ENCODE assay signal across 10 cellular contexts in genomic region chr19:1019616-1019961, GRCh38. TPM values are rescaled to one million over a fixed set of nuclear protein-coding genes. Genes with fewer than 3 reads are reported as not detected.
DNase-seq lines count a peak whose midpoint lies in the region; ATAC-seq and TF ChIP-seq lines count a peak whose summit lies in the region.
"Had no signal": no experiment of that assay in that cellular context is flagged by ENCODE, and none has a peak within 500 bp of the region (broad histone marks: within the 10 kb centered on the region; RNA-seq: fewer than 3 reads in every experiment).

No MANE protein-coding gene starts in this region.

- H3K4me1 Mint-ChIP-seq in activated naive CD4-positive, alpha-beta T cell treated with anti-CD3 and anti-CD28 coated beads for 36 hours (ENCODE audit: low read depth), result peaks cover 43% of the 10 kb centered on the region

- H3K4me3 Mint-ChIP-seq in activated naive CD4-positive, alpha-beta T cell treated with anti-CD3 and anti-CD28 coated beads for 36 hours, result peak overlapping the region; percentile 95

- peak overlapping the region; percentile 83 for H3K27ac Mint-ChIP-seq in activated naive CD4-positive, alpha-beta T cell treated with anti-CD3 and anti-CD28 coated beads for 36 hours

- TF ChIP-seq CTCF in body of pancreas (IDR thresholded peaks at IDR 0.05), result no peak
- TF ChIP-seq CTCF in upper lobe of left lung (IDR thresholded peaks at IDR 0.05), result no peak

- WGBS in body of pancreas, 2 donors, result 38% methylated on average over 18 of the region's 18 CpGs; no CpG with 5 or more reads in 1 of the 2 donors
- 86% methylated on average over 18 of the region's 18 CpGs for WGBS in mesenchymal stem cell
- no CpG with 5 or more reads among the region's 18 CpGs for WGBS in upper lobe of left lung, 2 donors

- no peak for DNase-seq in activated naive CD4-positive, alpha-beta T cell treated with anti-CD3 and anti-CD28 coated beads for 36 hours
- DNase-seq in activated naive CD4-positive, alpha-beta T cell treated with anti-CD3 and anti-CD28 coated beads, Interleukin-2, amount 50 U/mL, for 16 hours, result no peak
- DNase-seq in body of pancreas (no peak), mesenchymal stem cell (no peak), upper lobe of left lung (peak in 1 of 2 donors; percentile 84), GM19238 (ENCODE audit: insufficient read length, low spot score) (no peak)
- DNase-seq: activated effector memory CD4-positive, alpha-beta T cell treated with Interleukin-2 at 50 U/mL for 16 hours had no signal

- H3K9me3 Mint-ChIP-seq in activated naive CD4-positive, alpha-beta T cell treated with anti-CD3 and anti-CD28 coated beads for 36 hours, result no peaks in the 10 kb centered on the region

- peak overlapping the region; percentile 90 for H3K9ac ChIP-seq in mesenchymal stem cell (ENCODE audit: low read length)

- H3K18ac ChIP-seq in mesenchymal stem cell (ENCODE audit: low read depth in 1 of 2, low read length in 2 of 2), result no peak overlapping the region

- H3K27ac ChIP-seq in body of pancreas (peak overlapping the region in 3 of 4 donors; percentile 81 to 97 (median 95)), mesenchymal stem cell (ENCODE audit: low read length, poor library complexity, severe bottlenecking) (no peak overlapping the region), upper lobe of left lung (peak overlapping the region; percentile 29 to 96 (median 94))

- no peak overlapping the region for H2AK5ac ChIP-seq in mesenchymal stem cell (ENCODE audit: low read length, severe bottlenecking)

- no peaks in the 10 kb centered on the region for H3K79me1 ChIP-seq in mesenchymal stem cell (replicated peaks; ENCODE audit: low read length, poor library complexity, severe bottlenecking)

- H2BK12ac ChIP-seq in mesenchymal stem cell (ENCODE audit: low read length in 2 of 2), result no peak overlapping the region

- no peak for TF ChIP-seq POLR2A in body of pancreas (IDR thresholded peaks at IDR 0.05)
- no peak for TF ChIP-seq POLR2A in upper lobe of left lung (IDR thresholded peaks at IDR 0.05)

- H3K9me3 ChIP-seq in body of pancreas (no peaks in the 10 kb centered on the region), mesenchymal stem cell (ENCODE audit: control insufficient read depth, low read length) (no peaks in the 10 kb centered on the region), upper lobe of left lung (no peaks in the 10 kb centered on the region)

- H3K36me3 ChIP-seq in body of pancreas (replicated peaks in 1 of 2; ENCODE audit: insufficient read depth in 1 of 2, low read depth in 2 of 2) (no peaks in the 10 kb centered on the region), mesenchymal stem cell (ENCODE audit: control insufficient read depth in 1 of 2, insufficient read depth in 2 of 2, low read depth in 1 of 2, low read length in 2 of 2) (peaks cover 0 to 35% of the 10 kb centered on the region in 2 experiments), upper lobe of left lung (peaks cover 0 to 6% (median 2%) of the 10 kb centered on the region in 4 donors)

- H3K4ac ChIP-seq in mesenchymal stem cell (ENCODE audit: low read depth in 1 of 2, low read length in 2 of 2), result no peak overlapping the region

- H2BK5ac ChIP-seq in mesenchymal stem cell (ENCODE audit: low read depth, low read length, poor library complexity, severe bottlenecking), result no peak overlapping the region

- H3K27me3 ChIP-seq in body of pancreas, result no peaks in the 10 kb centered on the region
- H3K27me3 ChIP-seq in mesenchymal stem cell (ENCODE audit: control insufficient read depth in 1 of 2, insufficient read depth in 1 of 2, low read length in 2 of 2), result no peaks in the 10 kb centered on the region
- H3K27me3 ChIP-seq in upper lobe of left lung, result no peaks in the 10 kb centered on the region

- no peak overlapping the region for H2BK15ac ChIP-seq in mesenchymal stem cell (ENCODE audit: low read depth, poor library complexity, severe bottlenecking)

- H3K4me3 ChIP-seq in body of pancreas (peak overlapping the region; percentile 63 to 77), mesenchymal stem cell (ENCODE audit: insufficient read depth in 1 of 2, low read depth in 1 of 2, low read length in 2 of 2) (peak overlapping the region; percentile 73 to 96), upper lobe of left lung (peak overlapping the region; percentile 78 to 99 (median 97))

- intact Hi-C loops in activated naive CD4-positive, alpha-beta T cell treated with anti-CD3 and anti-CD28 coated beads for 36 hours (cut with micrococcal nuclease), result no loop called here
- intact Hi-C loops in body of pancreas (cut with DNase I), result no loop called here

- no peak for TF ChIP-seq EP300 in upper lobe of left lung (IDR thresholded peaks at IDR 0.05)

- H3K23ac ChIP-seq in mesenchymal stem cell (ENCODE audit: low read length in 2 of 2), result peak overlapping the region in 1 of 2 experiments; percentile 46

- H2BK120ac ChIP-seq in mesenchymal stem cell (ENCODE audit: low read depth, low read length), result no peak overlapping the region

- H4K91ac ChIP-seq in mesenchymal stem cell (ENCODE audit: low read length), result no peak overlapping the region

- ATAC-seq in body of pancreas, result no peak
- no peak for ATAC-seq in upper lobe of left lung (ENCODE audit: low FRiP score in 2 of 2)
- no peak for ATAC-seq in HG02623 (IDR thresholded peaks at IDR 0.05; ENCODE audit: unreplicated experiment)
- ATAC-seq in GM18907 (IDR thresholded peaks at IDR 0.05; ENCODE audit: unreplicated experiment), result no peak

- H3K4me1 ChIP-seq in body of pancreas (peaks cover 66% of the 10 kb centered on the region), mesenchymal stem cell (ENCODE audit: control insufficient read depth, insufficient read depth, low read depth, low read length) (peaks cover 53% of the 10 kb centered on the region), upper lobe of left lung (peaks cover 58 to 72% (median 65%) of the 10 kb centered on the region in 4 donors)

- H4K8ac ChIP-seq in mesenchymal stem cell (ENCODE audit: low read length), result no peak overlapping the region

- H3K14ac ChIP-seq in mesenchymal stem cell (ENCODE audit: low read length in 2 of 2), result peak overlapping the region in 1 of 2 experiments; percentile 61

- no peak overlapping the region for H2AFZ ChIP-seq in mesenchymal stem cell (ENCODE audit: low read depth, low read length)

- CTCF ChIA-PET in activated naive CD4-positive, alpha-beta T cell treated with anti-CD3 and anti-CD28 coated beads for 36 hours (lab: Charles Lee), result interaction anchor here (0.7 kb wide), 1 partner anchor 38 kb away, joined by 3 read pairs; no protein-coding TSS in a partner anchor

- no peaks in the 10 kb centered on the region for H3K27me3 Mint-ChIP-seq in activated naive CD4-positive, alpha-beta T cell treated with anti-CD3 and anti-CD28 coated beads for 36 hours (ENCODE audit: low read depth)

- peak overlapping the region; percentile 96 for H3K4me2 ChIP-seq in mesenchymal stem cell (ENCODE audit: low read length, poor library complexity, severe bottlenecking)

- peaks cover 3% of the 10 kb centered on the region for H3K36me3 Mint-ChIP-seq in activated naive CD4-positive, alpha-beta T cell treated with anti-CD3 and anti-CD28 coated beads for 36 hours (ENCODE audit: low read depth)

RNA-seq across cellular contexts. Expression of gene TMEM259, which starts 1.3 kb away (rescaled TPM):
- 100 to 1,000 TPM; 105 to 109 TPM for total RNA-seq in activated naive CD4-positive, alpha-beta T cell treated with anti-CD3 and anti-CD28 coated beads for 36 hours
- 100 to 1,000 TPM; 142 to 306 TPM for total RNA-seq in body of pancreas
- 115 TPM for polyA plus RNA-seq in mesenchymal stem cell (2013, experiment 1 of 2)
- polyA plus RNA-seq in mesenchymal stem cell (2013, experiment 2 of 2), result 119 TPM
- total RNA-seq in upper lobe of left lung, result 100 to 1,000 TPM; 143 to 643 (median 208) TPM

RNA-seq across cellular contexts. Expression of gene RNU6-2, which starts 1.7 kb away (rescaled TPM):
- not detected for total RNA-seq in activated naive CD4-positive, alpha-beta T cell treated with anti-CD3 and anti-CD28 coated beads for 36 hours
- total RNA-seq in body of pancreas, result not detected
- polyA plus RNA-seq in mesenchymal stem cell (2013, experiment 1 of 2), result not detected
- not detected for polyA plus RNA-seq in mesenchymal stem cell (2013, experiment 2 of 2)
- total RNA-seq in upper lobe of left lung, result not detected
- total RNA-seq: Daoy had no signal

RNA-seq across cellular contexts. Expression of gene CNN2, which starts 6.8 kb away (rescaled TPM):
- total RNA-seq in activated naive CD4-positive, alpha-beta T cell treated with anti-CD3 and anti-CD28 coated beads for 36 hours, result 100 to 1,000 TPM; 104 TPM
- 10 to 100 TPM; 30.7 to 42.5 TPM for total RNA-seq in body of pancreas
- polyA plus RNA-seq in mesenchymal stem cell (2013, experiment 1 of 2), result 374 TPM
- 362 TPM for polyA plus RNA-seq in mesenchymal stem cell (2013, experiment 2 of 2)
- total RNA-seq in upper lobe of left lung, result 100 to 1,000 TPM in 5 of 6 donors, 10 to 100 TPM in 1; 98.1 to 262 (median 164) TPM

RNA-seq across cellular contexts. Expression of gene GRIN3B, which starts 19.4 kb away (rescaled TPM):
- under 1 TPM in 1 of 2 experiments, not detected in 1; 0.10 TPM for total RNA-seq in activated naive CD4-positive, alpha-beta T cell treated with anti-CD3 and anti-CD28 coated beads for 36 hours
- under 1 TPM in 1 of 2 donors, not detected in 1; 0.26 TPM for total RNA-seq in body of pancreas
- 0.66 TPM for polyA plus RNA-seq in mesenchymal stem cell (2013, experiment 1 of 2)
- polyA plus RNA-seq in mesenchymal stem cell (2013, experiment 2 of 2), result 0.56 TPM
- total RNA-seq in upper lobe of left lung, result 10 to 100 TPM in 1 of 6 donors, 1 to 10 TPM in 4, under 1 TPM in 1; 0.06 to 18.9 (median 5.6) TPM
- total RNA-seq: Daoy had no signal

RNA-seq across cellular contexts. Expression of gene ABCA7, which starts 20.3 kb away (rescaled TPM):
- total RNA-seq in activated naive CD4-positive, alpha-beta T cell treated with anti-CD3 and anti-CD28 coated beads for 36 hours, result 10 to 100 TPM; 24.4 to 30.1 TPM
- total RNA-seq in body of pancreas (10 to 100 TPM; 33.7 to 87.3 TPM), upper lobe of left lung (100 to 1,000 TPM in 2 of 6 donors, 10 to 100 TPM in 4; 34.1 to 224 (median 58.2) TPM)
- polyA plus RNA-seq in mesenchymal stem cell (2013, experiment 1 of 2), result 8.4 TPM
- 8.4 TPM for polyA plus RNA-seq in mesenchymal stem cell (2013, experiment 2 of 2)
